26 cellular contexts compared by ENCODE assay signal in the genomic region with DNA sequence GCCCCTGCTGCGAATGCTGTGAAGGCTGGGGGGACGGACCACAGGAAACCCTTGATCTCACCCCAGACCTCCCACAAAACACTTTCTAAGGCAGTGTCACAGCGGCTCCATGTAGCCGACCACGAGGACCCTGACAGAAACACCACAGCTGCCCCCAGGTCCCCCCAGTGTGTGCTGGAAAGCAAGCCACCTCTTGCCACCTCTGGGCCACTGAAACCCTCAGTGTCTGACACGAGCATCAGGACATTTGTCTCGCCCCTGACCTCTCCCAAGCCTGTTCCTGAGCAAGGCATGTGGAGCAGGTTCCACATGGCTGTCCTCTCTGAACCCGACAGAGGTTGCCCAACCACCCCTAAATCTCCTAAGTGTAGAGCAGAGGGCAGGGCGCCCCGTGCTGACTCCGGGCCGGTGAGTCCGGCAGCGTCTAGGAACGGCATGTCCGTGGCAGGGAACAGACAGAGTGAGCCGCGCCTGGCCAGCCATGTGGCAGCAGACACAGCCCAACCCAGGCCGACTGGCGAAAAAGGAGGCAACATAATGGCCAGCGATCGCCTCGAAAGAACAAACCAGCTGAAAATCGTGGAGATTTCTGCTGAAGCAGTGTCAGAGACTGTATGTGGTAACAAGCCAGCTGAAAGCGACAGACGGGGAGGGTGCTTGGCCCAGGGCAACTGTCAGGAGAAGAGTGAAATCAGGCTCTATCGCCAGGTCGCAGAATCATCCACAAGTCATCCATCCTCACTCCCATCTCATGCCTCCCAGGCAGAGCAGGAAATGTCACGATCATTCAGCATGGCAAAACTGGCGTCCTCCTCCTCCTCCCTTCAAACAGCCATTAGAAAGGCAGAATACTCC.
"Had no signal": no experiment of that assay in that cellular context is flagged by ENCODE, and none has a peak within 500 bp of the region (broad histone marks: within the 10 kb centered on the region; RNA-seq: fewer than 3 reads in every experiment).

No MANE protein-coding gene starts in this region.

- ATAC-seq: heart left ventricle; left lung; lower lobe of right lung; stimulated activated memory B cell treated with anti-CD40 and anti-IgM and Interleukin-4, amounts not matched to agents 10 μg/mL and 1 μg/mL and 100 μg/mL, for 72 hours had no signal

- H3K9me3 Mint-ChIP-seq: dendritic cell treated with granulocyte-macrophage colony-stimulating factor and Interleukin-4, amounts not matched to agents 40 ng/mL and 50 ng/mL, for 4 days; memory B cell; natural killer cell treated with Interleukin-12 subunit alpha and Interleukin-12 subunit beta and Interleukin-15 and Interleukin-18, amount 100 ng/mL, for 72 hours; neural progenitor cell; stimulated activated memory B cell treated with anti-CD40 and anti-IgM and Interleukin-4, amounts not matched to agents 10 μg/mL and 1 μg/mL and 100 μg/mL, for 72 hours; stimulated activated naive CD8-positive, alpha-beta T cell treated with anti-CD3 and anti-CD28 coated beads, Interleukin-15, Interleukin-2, amounts not matched to agents 100 ng/mL and 50 ng/mL, for 24 hours had no signal

- H3K27ac Mint-ChIP-seq: dendritic cell treated with granulocyte-macrophage colony-stimulating factor and Interleukin-4, amounts not matched to agents 40 ng/mL and 50 ng/mL, for 4 days; memory B cell; natural killer cell treated with Interleukin-12 subunit alpha and Interleukin-12 subunit beta and Interleukin-15 and Interleukin-18, amount 100 ng/mL, for 72 hours; neural progenitor cell; stimulated activated memory B cell treated with anti-CD40 and anti-IgM and Interleukin-4, amounts not matched to agents 10 μg/mL and 1 μg/mL and 100 μg/mL, for 72 hours; stimulated activated naive CD8-positive, alpha-beta T cell treated with anti-CD3 and anti-CD28 coated beads, Interleukin-15, Interleukin-2, amounts not matched to agents 100 ng/mL and 50 ng/mL, for 24 hours had no signal

- H3K4me1 Mint-ChIP-seq: neural progenitor cell; stimulated activated memory B cell treated with anti-CD40 and anti-IgM and Interleukin-4, amounts not matched to agents 10 μg/mL and 1 μg/mL and 100 μg/mL, for 72 hours had no signal

- H3K9ac ChIP-seq: neural progenitor cell, parathyroid adenoma had no signal

- H3K4me3 ChIP-seq: heart left ventricle, left lung, lower lobe of right lung, neural progenitor cell, prostate gland, right lobe of liver, thoracic aorta, transverse colon had no signal

- H3K27ac ChIP-seq: heart left ventricle, left lung, lower lobe of right lung, neural progenitor cell, parathyroid adenoma, prostate gland, right lobe of liver, thoracic aorta, transverse colon had no signal

- H3K36me3 ChIP-seq: neural progenitor cell, prostate gland, right lobe of liver, thoracic aorta had no signal

- H3K9me3 ChIP-seq: heart left ventricle, left lung, lower lobe of right lung, prostate gland, right lobe of liver, thoracic aorta, transverse colon had no signal

- H3K27me3 ChIP-seq: heart left ventricle, left lung, neural progenitor cell, right lobe of liver, transverse colon had no signal

- H3K27me3 Mint-ChIP-seq: dendritic cell treated with granulocyte-macrophage colony-stimulating factor and Interleukin-4, amounts not matched to agents 40 ng/mL and 50 ng/mL, for 4 days; memory B cell; natural killer cell treated with Interleukin-12 subunit alpha and Interleukin-12 subunit beta and Interleukin-15 and Interleukin-18, amount 100 ng/mL, for 72 hours; stimulated activated memory B cell treated with anti-CD40 and anti-IgM and Interleukin-4, amounts not matched to agents 10 μg/mL and 1 μg/mL and 100 μg/mL, for 72 hours; stimulated activated naive CD8-positive, alpha-beta T cell treated with anti-CD3 and anti-CD28 coated beads, Interleukin-15, Interleukin-2, amounts not matched to agents 100 ng/mL and 50 ng/mL, for 24 hours had no signal

- H3K4me3 Mint-ChIP-seq: dendritic cell treated with granulocyte-macrophage colony-stimulating factor and Interleukin-4, amounts not matched to agents 40 ng/mL and 50 ng/mL, for 4 days; memory B cell; natural killer cell treated with Interleukin-12 subunit alpha and Interleukin-12 subunit beta and Interleukin-15 and Interleukin-18, amount 100 ng/mL, for 72 hours; neural progenitor cell; stimulated activated memory B cell treated with anti-CD40 and anti-IgM and Interleukin-4, amounts not matched to agents 10 μg/mL and 1 μg/mL and 100 μg/mL, for 72 hours; stimulated activated naive CD8-positive, alpha-beta T cell treated with anti-CD3 and anti-CD28 coated beads, Interleukin-15, Interleukin-2, amounts not matched to agents 100 ng/mL and 50 ng/mL, for 24 hours had no signal

- FAIRE-seq: colon, endothelial cell of umbilical vein, frontal cortex had no signal

- H3K36me3 Mint-ChIP-seq: memory B cell; natural killer cell treated with Interleukin-12 subunit alpha and Interleukin-12 subunit beta and Interleukin-15 and Interleukin-18, amount 100 ng/mL, for 72 hours; stimulated activated memory B cell treated with anti-CD40 and anti-IgM and Interleukin-4, amounts not matched to agents 10 μg/mL and 1 μg/mL and 100 μg/mL, for 72 hours had no signal

- H3K4me1 ChIP-seq: lower lobe of right lung, neural progenitor cell, parathyroid adenoma, prostate gland, transverse colon had no signal

- DNase-seq: cerebellar nuclear complex; erythroblast; heart left ventricle; hippocampal formation; islet precursor cell; left lung; lower lobe of right lung; midbrain; occipital lobe; right lobe of liver; stimulated activated CD4-positive, alpha-beta T cell treated with anti-CD3 and anti-CD28 coated beads, Interleukin-15, amount 100 ng/mL, for 24 hours; stimulated activated CD4-positive, alpha-beta T cell treated with anti-CD3 and anti-CD28 coated beads, Interleukin-1b, Interleukin-23, amount 100 ng/mL, for 48 hours; stimulated activated CD4-positive, alpha-beta T cell treated with anti-CD3 and anti-CD28 coated beads, Interleukin-4, amount 100 ng/mL, for 24 hours; transverse colon had no signal
